Comparison of ENCODE assay signal across 8 cellular contexts in genomic region chr9:96449522-96449843, GRCh38. TPM values are rescaled to one million over a fixed set of nuclear protein-coding genes. Genes with fewer than 3 reads are reported as not detected.
DNase-seq lines count a peak whose midpoint lies in the region; ATAC-seq, FAIRE-seq and TF ChIP-seq lines count a peak whose summit lies in the region.

No MANE protein-coding gene starts in this region.

- H3K4me1 ChIP-seq in astrocyte (ENCODE audit: insufficient read depth, low read length) (peaks cover 10% of the 10 kb centered on the region), HepG2 (ENCODE audit: insufficient read depth, low read length) (peaks cover 49% of the 10 kb centered on the region), transverse colon (peaks cover 0 to 20% (median 12%) of the 10 kb centered on the region in 4 donors)

- DNase-seq in stimulated activated CD4-positive, alpha-beta T cell treated with anti-CD3 and anti-CD28 coated beads, Interleukin-2, amount 100 ng/mL, for 48 hours = peak; percentile 4 to 5
- DNase-seq in stimulated activated CD4-positive, alpha-beta T cell treated with anti-CD3 and anti-CD28 coated beads, Interleukin-1b, Interleukin-23, amount 100 ng/mL, for 48 hours = no peak
- peak; percentile 10 for DNase-seq in astrocyte (ENCODE audit: low read depth)
- no peak for DNase-seq in HepG2 (ENCODE audit: low spot score)
- DNase-seq in transverse colon = no peak
- DNase-seq in posterior vena cava (ENCODE audit: low spot score) = no peak
- DNase-seq in T1000 (lab: John Stamatoyannopoulos, UW) = no peak

- no peak for TF ChIP-seq EP300 in HepG2 (IDR thresholded peaks at IDR 0.05; ENCODE audit: low read depth in 2 of 2, low read length in 2 of 2)
- TF ChIP-seq EP300 in HepG2 (CRISPR knock-in tag; IDR thresholded peaks at IDR 0.05; ENCODE audit: borderline replicate concordance) = no peak
- no peak for TF ChIP-seq EP300 in transverse colon (IDR thresholded peaks at IDR 0.05; ENCODE audit: low read depth)

- WGBS in HepG2 (ENCODE audit: low lambda C conversion rate) = 1% methylated on average over 5 of the region's 7 CpGs
- WGBS in transverse colon (ENCODE audit: low coverage in 1 of 2), 2 donors = 0% methylated on average over 2 to 7 of the region's 7 CpGs

- peak overlapping the region; percentile 85 for H3K4me2 ChIP-seq in astrocyte (ENCODE audit: low read length)
- H3K4me2 ChIP-seq in HepG2 (ENCODE audit: low read depth, low read length) = peak overlapping the region; percentile 99

- in situ Hi-C loops in HepG2 (cut with HindIII; ENCODE audit: extremely low pct_ligation_motif_present, low pct_unique_long_range_greater_than_20kb) (loop anchor here (10.0 kb wide), 1 partner anchor 205 kb away; the partner anchor contains the start of gene PRXL2C), transverse colon (cut with MboI; ENCODE audit: low pct_ligation_motif_present in 1 of 4, low pct_unique_long_range_greater_than_20kb in 1 of 4, low sequenced_read_pairs in 3 of 4) (loop anchor here (10.0 kb wide), 4 partner anchors 125 to 215 kb away; partner anchors contain the start of gene PRXL2C (in 2 of the 4))

- no peaks in the 10 kb centered on the region for H3K27me3 Mint-ChIP-seq in astrocyte (ENCODE audit: low read depth, unreplicated experiment)

- H3K4me3 ChIP-seq in astrocyte (ENCODE audit: insufficient read depth, low read depth, low read length) (peak overlapping the region; percentile 65), HepG2 (replicated peaks in 1 of 3; ENCODE audit: insufficient read depth in 1 of 3, low read depth in 2 of 3, low read length in 3 of 3) (peak overlapping the region; percentile 61 to 97 (median 73); a peak in 5 of 6 replicates), transverse colon (peak overlapping the region in 3 of 4 donors; percentile 57 to 77 (median 64))

- H3K9ac ChIP-seq in astrocyte (ENCODE audit: low read length) (peak overlapping the region; percentile 60), HepG2 (ENCODE audit: insufficient read depth, low read depth, low read length) (peak overlapping the region; percentile 61)

- H3K9me3 ChIP-seq in astrocyte (ENCODE audit: insufficient read depth, low read depth, low read length) = no peaks in the 10 kb centered on the region
- no peaks in the 10 kb centered on the region for H3K9me3 ChIP-seq in HepG2 (ENCODE audit: low read length)
- H3K9me3 ChIP-seq in transverse colon = no peaks in the 10 kb centered on the region

- BruUV-seq in HepG2 (replicated peaks; lab: Mats Ljungman, UMichigan) = no TSS peak

- no peaks in the 10 kb centered on the region for H3K36me3 ChIP-seq in astrocyte (ENCODE audit: insufficient read depth, low read length)
- no peaks in the 10 kb centered on the region for H3K36me3 ChIP-seq in HepG2 (replicated peaks in 1 of 2; ENCODE audit: control insufficient read depth in 1 of 2, insufficient read depth in 2 of 2, low read length in 2 of 2)
- H3K36me3 ChIP-seq in transverse colon = no peaks in the 10 kb centered on the region

- H3K4me1 Mint-ChIP-seq in astrocyte (ENCODE audit: low read depth, unreplicated experiment) = peaks cover 12% of the 10 kb centered on the region

- H3K27ac ChIP-seq in astrocyte (ENCODE audit: low read depth, low read length) = no peak overlapping the region
- peak overlapping the region; percentile 32 for H3K27ac ChIP-seq in HepG2 (ENCODE audit: extremely low read length, insufficient read depth, low read length)
- peak overlapping the region; percentile 32 to 94 (median 80) for H3K27ac ChIP-seq in transverse colon

- H3K4me3 Mint-ChIP-seq in astrocyte (ENCODE audit: unreplicated experiment) = peak overlapping the region; percentile 84

- peaks cover 12% of the 10 kb centered on the region for H4K20me1 ChIP-seq in astrocyte (ENCODE audit: insufficient read depth, low read length)
- peaks cover 19% of the 10 kb centered on the region; the same call in 1 of the 2 replicates for H4K20me1 ChIP-seq in HepG2 (ENCODE audit: insufficient read depth, low read length)

- H2AFZ ChIP-seq in astrocyte (ENCODE audit: low read depth, low read length) = peak overlapping the region; percentile 96
- peak overlapping the region; percentile 46 for H2AFZ ChIP-seq in HepG2 (ENCODE audit: low read length)

- H3K79me2 ChIP-seq in astrocyte (ENCODE audit: insufficient read depth, low read length) = peaks cover 15% of the 10 kb centered on the region
- peaks cover 37% of the 10 kb centered on the region for H3K79me2 ChIP-seq in HepG2 (ENCODE audit: insufficient read depth, low read length)

- H3K9me3 Mint-ChIP-seq in astrocyte (ENCODE audit: unreplicated experiment) = peaks cover 2% of the 10 kb centered on the region

- no peak for TF ChIP-seq CTCF in astrocyte (IDR thresholded peaks at IDR 0.05; ENCODE audit: insufficient read depth, low read depth, low read length)
- no peak for TF ChIP-seq CTCF in HepG2 (CRISPR knock-in tag; IDR thresholded peaks at IDR 0.05)
- TF ChIP-seq CTCF in transverse colon (IDR thresholded peaks at IDR 0.05) = no peak

- intact Hi-C loops in HepG2 (cut with micrococcal nuclease; ENCODE audit: unreplicated experiment) (loop anchor here (2.0 kb wide), 1 partner anchor 65 kb away; no protein-coding TSS in a partner anchor), transverse colon (cut with DNase I; ENCODE audit: low total_unique reads) (loop anchor here (10.0 kb wide), 1 partner anchor 105 kb away; no protein-coding TSS in a partner anchor), posterior vena cava (cut with DNase I) (loop anchor here in 1 of 2 donors (1.0 kb wide), 1 partner anchor 15 kb away; no protein-coding TSS in a partner anchor)

- ATAC-seq in HG03432 (IDR thresholded peaks at IDR 0.05; ENCODE audit: unreplicated experiment) (peak; percentile 26), HepG2 (no peak)

- no peak for TF ChIP-seq POLR2A in HepG2 (IDR thresholded peaks at IDR 0.05; ENCODE audit: insufficient read depth in 1 of 2, low read depth in 2 of 2, low read length in 2 of 2)
- TF ChIP-seq POLR2A in transverse colon (IDR thresholded peaks at IDR 0.05) = no peak

- POLR2A ChIA-PET in HepG2 (lab: Yijun Ruan, JAX) = interaction anchor here (0.6 to 2.2 kb wide), 19 partner anchors 9 to 206 kb away, joined by 3 to 14 read pairs (median 4); partner anchors contain the start of gene PRXL2C

- no peak for TF ChIP-seq RAD21 in HepG2 (CRISPR knock-in tag; IDR thresholded peaks at IDR 0.05)

- FAIRE-seq in astrocyte (lab: Jason Lieb, UNC) (no peak), HepG2 (lab: Jason Lieb, UNC) (no peak)

- H3K27ac Mint-ChIP-seq in astrocyte (ENCODE audit: unreplicated experiment) = peak overlapping the region; percentile 16

- CTCF ChIA-PET in HepG2 (lab: Yijun Ruan, JAX; ENCODE audit: low intra/inter-chr PET ratio, low total read pairs) = no interaction called here

- peaks cover 2% of the 10 kb centered on the region for H3K36me3 Mint-ChIP-seq in astrocyte (ENCODE audit: low read depth, unreplicated experiment)

- H3K27me3 ChIP-seq in astrocyte (ENCODE audit: insufficient read depth, low read length) (peaks cover 2% of the 10 kb centered on the region), HepG2 (ENCODE audit: control insufficient read depth in 1 of 2, insufficient read depth in 2 of 2, low read length in 2 of 2) (no peaks in the 10 kb centered on the region; a peak in 1 of 5 replicates), transverse colon (peaks cover 19% of the 10 kb centered on the region)

RNA-seq across cellular contexts. Expression of gene HABP4, which starts 0.5 kb away (rescaled TPM):
- total RNA-seq in astrocyte = 18.1 and 20.1 TPM in 2 replicates
- total RNA-seq in HepG2 (2016; rRNA removed; fragmentation: Illumina TruSeq; extraction: Trizol) = 14.3 and 16.9 TPM in 2 replicates
- 18.4 and 20.8 TPM in 2 replicates for total RNA-seq in HepG2 (2016; cell fraction: cytosol; rRNA removed; fragmentation: Illumina TruSeq; extraction: Trizol; ENCODE audit: low read depth)
- total RNA-seq in HepG2 (2016; cell fraction: insoluble cytoplasmic fraction; rRNA removed; fragmentation: Illumina TruSeq; extraction: Trizol) = 15.7 TPM in 2 replicates
- 19.9 and 20.6 TPM in 2 replicates for total RNA-seq in HepG2 (2016; cell fraction: membrane; rRNA removed; fragmentation: Illumina TruSeq; extraction: Trizol)
- total RNA-seq in HepG2 (2016; cell fraction: nucleus; rRNA removed; fragmentation: Illumina TruSeq; extraction: Trizol) = 7.3 and 8.2 TPM in 2 replicates
- polyA plus RNA-seq in HepG2 (2011; rRNA removed) = 21.7 and 26.6 TPM in 2 replicates
- polyA plus RNA-seq in HepG2 (2011; cell fraction: cytosol; rRNA removed) = 20.8 and 23.4 TPM in 2 replicates
- 12.7 and 13.6 TPM in 2 replicates for polyA plus RNA-seq in HepG2 (2011; cell fraction: nucleus; rRNA removed)
- 42.1 and 46.6 TPM in 2 replicates for polyA plus RNA-seq in HepG2 (2012)
- 13.3 and 14.9 TPM in 2 replicates for polyA plus RNA-seq in HepG2 (2016; cell fraction: cytosol; fragmentation: Illumina TruSeq; extraction: Trizol; ENCODE audit: low read depth)
- 23.9 and 25.8 TPM in 2 replicates for polyA plus RNA-seq in HepG2 (2016; cell fraction: insoluble cytoplasmic fraction; fragmentation: Illumina TruSeq; extraction: Trizol; ENCODE audit: low read depth)
- 20.6 and 21.6 TPM in 2 replicates for polyA plus RNA-seq in HepG2 (2016; cell fraction: membrane; fragmentation: Illumina TruSeq; extraction: Trizol; ENCODE audit: low read depth)
- 23.5 and 25.3 TPM in 2 replicates for polyA plus RNA-seq in HepG2 (2016; cell fraction: nucleus; fragmentation: Illumina TruSeq; extraction: Trizol; ENCODE audit: insufficient read depth, low read depth)
- polyA minus RNA-seq in HepG2 (2011; rRNA and poly(A)+ RNA removed; ENCODE audit: low replicate concordance) = 1.4 and 6.0 TPM in 2 replicates
- 9.7 and 10.0 TPM in 2 replicates for polyA minus RNA-seq in HepG2 (2011; cell fraction: cytosol; rRNA and poly(A)+ RNA removed)
- 10.3 and 10.7 TPM in 2 replicates for polyA minus RNA-seq in HepG2 (2011; cell fraction: nucleus; rRNA and poly(A)+ RNA removed)
- total RNA-seq in transverse colon = 10 to 100 TPM in 1 of 4 donors, 1 to 10 TPM in 3; 1.9 to 11.3 (median 5.0) TPM
- 10 to 100 TPM; 30.9 to 37.4 TPM for total RNA-seq in posterior vena cava

RNA-seq across cellular contexts. Expression of gene ZNF367, which starts 31.3 kb away (rescaled TPM):
- total RNA-seq in astrocyte = 0.41 and 0.89 TPM in 2 replicates
- total RNA-seq in HepG2 (2016; rRNA removed; fragmentation: Illumina TruSeq; extraction: Trizol) = 7.7 and 8.1 TPM in 2 replicates
- 1.2 TPM in 2 replicates for total RNA-seq in HepG2 (2016; cell fraction: cytosol; rRNA removed; fragmentation: Illumina TruSeq; extraction: Trizol; ENCODE audit: low read depth)
- total RNA-seq in HepG2 (2016; cell fraction: insoluble cytoplasmic fraction; rRNA removed; fragmentation: Illumina TruSeq; extraction: Trizol) = 8.0 and 8.1 TPM in 2 replicates
- total RNA-seq in HepG2 (2016; cell fraction: membrane; rRNA removed; fragmentation: Illumina TruSeq; extraction: Trizol) = 3.0 and 4.0 TPM in 2 replicates
- total RNA-seq in HepG2 (2016; cell fraction: nucleus; rRNA removed; fragmentation: Illumina TruSeq; extraction: Trizol) = 10.3 and 11.5 TPM in 2 replicates
- polyA plus RNA-seq in HepG2 (2011; rRNA removed) = 1.8 and 2.9 TPM in 2 replicates
- polyA plus RNA-seq in HepG2 (2011; cell fraction: cytosol; rRNA removed) = 1.1 TPM in 2 replicates
- 2.0 and 3.3 TPM in 2 replicates for polyA plus RNA-seq in HepG2 (2011; cell fraction: nucleus; rRNA removed)
- 2.5 and 4.6 TPM in 2 replicates for polyA plus RNA-seq in HepG2 (2012)
- polyA plus RNA-seq in HepG2 (2016; cell fraction: cytosol; fragmentation: Illumina TruSeq; extraction: Trizol; ENCODE audit: low read depth) = 0.44 and 0.57 TPM in 2 replicates
- 7.1 and 7.8 TPM in 2 replicates for polyA plus RNA-seq in HepG2 (2016; cell fraction: insoluble cytoplasmic fraction; fragmentation: Illumina TruSeq; extraction: Trizol; ENCODE audit: low read depth)
- polyA plus RNA-seq in HepG2 (2016; cell fraction: membrane; fragmentation: Illumina TruSeq; extraction: Trizol; ENCODE audit: low read depth) = 1.4 and 1.7 TPM in 2 replicates
- 19.1 and 20.1 TPM in 2 replicates for polyA plus RNA-seq in HepG2 (2016; cell fraction: nucleus; fragmentation: Illumina TruSeq; extraction: Trizol; ENCODE audit: insufficient read depth, low read depth)
- polyA minus RNA-seq in HepG2 (2011; rRNA and poly(A)+ RNA removed; ENCODE audit: low replicate concordance) = 2.3 and 10.9 TPM in 2 replicates
- polyA minus RNA-seq in HepG2 (2011; cell fraction: cytosol; rRNA and poly(A)+ RNA removed) = 1.8 and 2.5 TPM in 2 replicates
- polyA minus RNA-seq in HepG2 (2011; cell fraction: nucleus; rRNA and poly(A)+ RNA removed) = 3.4 and 5.7 TPM in 2 replicates
- 1 to 10 TPM in 3 of 4 donors, not detected in 1; 1.2 to 2.1 (median 1.4) TPM for total RNA-seq in transverse colon
- total RNA-seq in posterior vena cava = 1 to 10 TPM; 1.1 to 2.3 TPM

Comparison
In these comparisons a context has a peak if more than half of its experiments do, and no peak if none do; other contexts are left out.
1. DNase-seq: peak in stimulated activated CD4-positive, alpha-beta T cell treated with anti-CD3 and anti-CD28 coated beads, Interleukin-2, amount 100 ng/mL, for 48 hours (2 of 2) and astrocyte (single experiment); none in stimulated activated CD4-positive, alpha-beta T cell treated with anti-CD3 and anti-CD28 coated beads, Interleukin-1b, Interleukin-23, amount 100 ng/mL, for 48 hours (single experiment), HepG2 (single experiment), transverse colon (single experiment), posterior vena cava (single experiment) and T1000 (single experiment).
2. Peak in every context shown above with its lines, with median percentiles within 50 percentile points of each other: H3K4me3 ChIP-seq.